41 cellular contexts compared by ENCODE assay signal in genomic region chr10:132753596-132753995, GRCh38. TPM values are rescaled to one million over a fixed set of nuclear protein-coding genes. Genes with fewer than 3 reads are reported as not detected.
"Had no signal": no experiment of that assay in that cellular context is flagged by ENCODE, and none has a peak within 500 bp of the region (broad histone marks: within the 10 kb centered on the region; RNA-seq: fewer than 3 reads in every experiment).

No MANE protein-coding gene starts in this region.

- H3K4me1 Mint-ChIP-seq: activated CD4-positive, alpha-beta T cell treated with anti-CD3 and anti-CD28 coated beads, Interleukin-2, amount 10 ng/mL, durations not matched to agents 24 days and 14 days; activated naive CD8-positive, alpha-beta T cell treated with anti-CD3 and anti-CD28 coated beads for 36 hours; central memory CD8-positive, alpha-beta T cell; WTC11 had no signal

- H3K27ac ChIP-seq: adrenal gland, body of pancreas, brain microvascular endothelial cell, breast epithelium, VCaP had no signal

- H3K4me3 ChIP-seq: adrenal gland, body of pancreas, breast epithelium had no signal

- H3K4me1 ChIP-seq: adrenal gland, breast epithelium had no signal

- H3K36me3 ChIP-seq: breast epithelium had no signal

- H3K27ac Mint-ChIP-seq: activated CD4-positive, alpha-beta memory T cell treated with anti-CD3 and anti-CD28 coated beads for 36 hours; activated CD4-positive, alpha-beta T cell treated with anti-CD3 and anti-CD28 coated beads, Interleukin-2, amount 10 ng/mL, durations not matched to agents 24 days and 14 days; activated CD8-positive, alpha-beta T cell treated with anti-CD3 and anti-CD28 coated beads for 36 hours; activated naive CD4-positive, alpha-beta T cell treated with anti-CD3 and anti-CD28 coated beads for 36 hours; activated naive CD4-positive, alpha-beta T cell treated with anti-CD3 and anti-CD28 coated beads, Interleukin-2, amount 50 U/mL, for 72 hours; activated naive CD8-positive, alpha-beta T cell treated with anti-CD3 and anti-CD28 coated beads for 36 hours; activated T-cell treated with anti-CD3 and anti-CD28 coated beads, Interleukin-2, amount 50 U/mL, for 72 hours; activated T-helper 1 cell treated with anti-CD3 and anti-CD28 coated beads, Interleukin-12 subunit alpha, Interleukin-12 subunit beta, Interleukin-2, Interleukin-4 antibody, amounts not matched to agents 30 ng/mL and 10 ng/mL and 1 ng/mL, durations not matched to agents 14 hours and 24 hours and 36 hours; activated T-helper 17 cell treated with anti-CD3 and anti-CD28 coated beads, Interleukin-2, amount 50 U/mL, for 72 hours; T-helper 1 cell treated with Interleukin-12 subunit alpha and Interleukin-12 subunit beta and Interleukin-4 antibody, amounts not matched to agents 30 μg/mL and 1 μg/mL, for 36 hours; T-helper 2 cell treated with Interferon-gamma antibody and Interleukin-4, amounts not matched to agents 5 μg/mL and 100 μg/mL, for 36 hours; WTC11 had no signal

- H3K4me3 Mint-ChIP-seq: activated CD4-positive, alpha-beta memory T cell treated with anti-CD3 and anti-CD28 coated beads for 36 hours; activated CD4-positive, alpha-beta T cell treated with anti-CD3 and anti-CD28 coated beads, Interleukin-2, amount 10 ng/mL, durations not matched to agents 24 days and 14 days; activated CD8-positive, alpha-beta T cell treated with anti-CD3 and anti-CD28 coated beads for 36 hours; activated naive CD4-positive, alpha-beta T cell treated with anti-CD3 and anti-CD28 coated beads for 36 hours; activated naive CD8-positive, alpha-beta T cell treated with anti-CD3 and anti-CD28 coated beads for 36 hours; activated T-cell treated with anti-CD3 and anti-CD28 coated beads, Interleukin-2, amount 50 U/mL, for 4 hours; activated T-cell treated with anti-CD3 and anti-CD28 coated beads, Interleukin-2, amount 50 U/mL, for 72 hours; activated T-helper 1 cell treated with anti-CD3 and anti-CD28 coated beads, Interleukin-12 subunit alpha, Interleukin-12 subunit beta, Interleukin-2, Interleukin-4 antibody, amounts not matched to agents 30 ng/mL and 10 ng/mL and 1 ng/mL, durations not matched to agents 14 hours and 24 hours and 36 hours; activated T-helper 17 cell treated with anti-CD3 and anti-CD28 coated beads, Interleukin-2, amount 50 U/mL, for 72 hours; central memory CD8-positive, alpha-beta T cell; T-helper 1 cell treated with Interleukin-12 subunit alpha and Interleukin-12 subunit beta and Interleukin-4 antibody, amounts not matched to agents 30 μg/mL and 1 μg/mL, for 36 hours; T-helper 2 cell treated with Interferon-gamma antibody and Interleukin-4, amounts not matched to agents 5 μg/mL and 100 μg/mL, for 36 hours; WTC11 had no signal

- H3K27me3 ChIP-seq: adrenal gland, body of pancreas, brain microvascular endothelial cell, breast epithelium had no signal

- H3K27me3 Mint-ChIP-seq: activated CD4-positive, alpha-beta memory T cell treated with anti-CD3 and anti-CD28 coated beads for 36 hours; activated CD4-positive, alpha-beta T cell treated with anti-CD3 and anti-CD28 coated beads, Interleukin-2, amount 10 ng/mL, durations not matched to agents 24 days and 14 days; activated CD8-positive, alpha-beta T cell treated with anti-CD3 and anti-CD28 coated beads for 36 hours; activated naive CD8-positive, alpha-beta T cell treated with anti-CD3 and anti-CD28 coated beads for 36 hours; activated T-helper 17 cell treated with anti-CD3 and anti-CD28 coated beads, Interleukin-2, amount 50 U/mL, for 72 hours; central memory CD8-positive, alpha-beta T cell had no signal

- H3K9me3 Mint-ChIP-seq: activated T-cell treated with anti-CD3 and anti-CD28 coated beads, Interleukin-2, amount 50 U/mL, for 4 hours had no signal

- H3K9me3 ChIP-seq: adrenal gland, body of pancreas, breast epithelium had no signal

- DNase-seq: activated CD4-positive, alpha-beta memory T cell treated with anti-CD3 and anti-CD28 coated beads for 36 hours; activated CD4-positive, alpha-beta T cell treated with anti-CD3 and anti-CD28 coated beads for 1 hour; activated CD4-positive, alpha-beta T cell treated with anti-CD3 and anti-CD28 coated beads for 4 hours; activated CD4-positive, alpha-beta T cell treated with anti-CD3 and anti-CD28 coated beads, Interleukin-2, amount 10 ng/mL, durations not matched to agents 24 days and 14 days; activated CD4-positive, alpha-beta T cell treated with anti-CD3 and anti-CD28 coated beads, Interleukin-2, amount 50 U/mL, for 1 hour; activated CD4-positive, alpha-beta T cell treated with anti-CD3 and anti-CD28 coated beads, Interleukin-2, amount 50 U/mL, for 4 hours; activated CD4-positive, CD25-positive, alpha-beta regulatory T cell; activated CD8-positive, alpha-beta memory T cell treated with anti-CD3 and anti-CD28 coated beads, Interleukin-2, amount 50 U/mL, for 4 hours; activated CD8-positive, alpha-beta T cell treated with anti-CD3 and anti-CD28 coated beads for 36 hours; activated effector memory CD4-positive, alpha-beta T cell treated with anti-CD3 and anti-CD28 coated beads, Interleukin-2, amount 50 U/mL, for 16 hours; activated gamma-delta T cell treated with Interleukin-2 at 50 U/mL for 16 hours; activated naive CD4-positive, alpha-beta T cell; activated naive CD4-positive, alpha-beta T cell treated with anti-CD3 and anti-CD28 coated beads for 36 hours; activated naive CD4-positive, alpha-beta T cell treated with anti-CD3 and anti-CD28 coated beads, Interleukin-2, amount 50 U/mL, for 16 hours; activated naive CD8-positive, alpha-beta T cell treated with anti-CD3 and anti-CD28 coated beads for 36 hours; activated T-cell treated with anti-CD3 and anti-CD28 coated beads for 4 hours; activated T-cell treated with anti-CD3 and anti-CD28 coated beads, Interleukin-2, amount 50 U/mL, for 1 hour; activated T-cell treated with anti-CD3 and anti-CD28 coated beads, Interleukin-2, amount 50 U/mL, for 4 hours; activated T-cell treated with anti-CD3 and anti-CD28 coated beads, Interleukin-2, amount 50 U/mL, for 72 hours; adrenal gland; amniotic stem cell; aorta; body of pancreas; brain microvascular endothelial cell; cerebellar nuclear complex; T-helper 1 cell; T-helper 2 cell; T-helper 9 cell had no signal

- ATAC-seq: activated CD4-positive, CD25-positive, alpha-beta regulatory T cell treated with anti-CD3 and anti-CD28 coated beads, Interleukin-2, amount 50 U/mL, for 24 hours; activated CD8-positive, alpha-beta T cell treated with anti-CD3 and anti-CD28 coated beads for 36 hours; activated naive CD4-positive, alpha-beta T cell treated with anti-CD3 and anti-CD28 coated beads, Interleukin-2, amount 50 U/mL, for 72 hours; activated T-cell treated with anti-CD3 and anti-CD28 coated beads, Interleukin-2, amount 50 U/mL, for 4 hours; activated T-cell treated with anti-CD3 and anti-CD28 coated beads, Interleukin-2, amount 50 U/mL, for 72 hours; activated T-helper 17 cell treated with anti-CD3 and anti-CD28 coated beads, Interleukin-2, amount 50 U/mL, for 72 hours; body of pancreas; WTC11 had no signal

RNA-seq across cellular contexts. Expression of gene NKX6-2, which starts 32.4 kb away (rescaled TPM):
- total RNA-seq: activated CD4-positive, alpha-beta memory T cell treated with anti-CD3 and anti-CD28 coated beads for 36 hours; activated CD4-positive, alpha-beta T cell treated with anti-CD3 and anti-CD28 coated beads, Interleukin-2, amount 10 ng/mL, durations not matched to agents 24 days and 14 days; activated CD8-positive, alpha-beta memory T cell treated with anti-CD3 and anti-CD28 coated beads for 36 hours; activated CD8-positive, alpha-beta T cell treated with anti-CD3 and anti-CD28 coated beads for 36 hours; activated naive CD4-positive, alpha-beta T cell treated with anti-CD3 and anti-CD28 coated beads for 36 hours; activated naive CD4-positive, alpha-beta T cell treated with anti-CD3 and anti-CD28 coated beads, Interleukin-2, amount 50 U/mL, for 72 hours; activated naive CD8-positive, alpha-beta T cell treated with anti-CD3 and anti-CD28 coated beads for 36 hours; activated T-cell treated with anti-CD3 and anti-CD28 coated beads, Interleukin-2, amount 50 U/mL, for 4 hours; activated T-cell treated with anti-CD3 and anti-CD28 coated beads, Interleukin-2, amount 50 U/mL, for 72 hours; activated T-helper 1 cell treated with anti-CD3 and anti-CD28 coated beads, Interleukin-12 subunit alpha, Interleukin-12 subunit beta, Interleukin-2, Interleukin-4 antibody, amounts not matched to agents 30 ng/mL and 10 ng/mL and 1 ng/mL, durations not matched to agents 14 hours and 24 hours and 36 hours; activated T-helper 17 cell treated with anti-CD3 and anti-CD28 coated beads, Interleukin-2, amount 50 U/mL, for 72 hours; adrenal gland; aorta; astrocyte; breast epithelium; chondrocyte had no signal
- polyA plus RNA-seq: aorta had no signal
